8 cellular contexts compared by ENCODE assay signal in the genomic region with DNA sequence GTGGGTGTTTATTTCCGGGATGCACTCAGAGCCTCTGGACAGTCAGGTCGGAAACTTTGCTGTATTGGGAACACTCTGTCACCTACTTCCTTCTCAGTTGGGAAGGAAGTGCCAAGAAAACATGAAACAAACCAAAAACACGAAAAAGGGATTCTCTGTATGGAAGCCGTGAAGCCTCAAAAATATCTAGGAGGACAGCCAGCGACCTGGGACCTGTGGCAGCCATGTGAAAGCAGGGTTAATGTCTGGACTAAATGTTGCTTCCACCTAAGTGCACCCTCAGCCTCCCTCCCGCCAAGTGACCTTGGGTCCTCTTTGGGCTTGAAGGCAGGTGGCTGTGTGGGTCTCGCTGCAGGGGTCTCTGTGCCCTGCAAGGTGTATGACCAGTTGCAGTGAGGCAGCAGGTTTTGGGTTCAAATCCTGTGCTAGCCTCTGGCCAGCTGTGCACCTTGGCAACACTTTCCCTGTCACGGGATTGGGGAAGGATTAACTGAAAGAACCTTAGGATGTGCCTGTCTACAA. TPM values are rescaled to one million over a fixed set of nuclear protein-coding genes. Genes with fewer than 3 reads are reported as not detected.
A peak's percentile ranks its signal among the peaks of the same experiment; 100 is the strongest.
DNase-seq lines count a peak whose midpoint lies in the region; ATAC-seq, FAIRE-seq and TF ChIP-seq lines count a peak whose summit lies in the region.

No MANE protein-coding gene starts in this region.

- DNase-seq in cardiac muscle cell (ENCODE audit: low read depth in 1 of 2, low spot score in 1 of 2), result no peak
- DNase-seq in Right ventricle myocardium superior, result no peak
- DNase-seq in astrocyte of the hippocampus (ENCODE audit: low read depth, low spot score), result peak; percentile 43
- DNase-seq in HepG2 (ENCODE audit: low spot score), result no peak
- DNase-seq in thyroid gland, result no peak
- DNase-seq in HEK293T (ENCODE audit: extremely low spot score), result no peak

- TF ChIP-seq EP300 in HepG2 (IDR thresholded peaks at IDR 0.05; ENCODE audit: low read depth in 2 of 2, low read length in 2 of 2), result no peak; a peak in 1 of 4 replicates
- TF ChIP-seq EP300 in HepG2 (CRISPR knock-in tag; IDR thresholded peaks at IDR 0.05; ENCODE audit: borderline replicate concordance), result no peak; the same call in 1 of the 2 replicates

- TF ChIP-seq CTCF in cardiac muscle cell (IDR thresholded peaks at IDR 0.05; ENCODE audit: low read depth, low read length) (no peak), HepG2 (CRISPR knock-in tag; IDR thresholded peaks at IDR 0.05) (no peak), thyroid gland (IDR thresholded peaks at IDR 0.05) (no peak)

- POLR2A ChIA-PET in HepG2 (lab: Yijun Ruan, JAX), result interaction anchor here (1.0 to 2.0 kb wide), 12 partner anchors 8 to 82 kb away, joined by 3 to 15 read pairs (median 4); a partner anchor contains a TSS
- POLR2A ChIA-PET in HEK293T (lab: Yijun Ruan, JAX), result interaction anchor here (0.6 to 1.0 kb wide), 2 partner anchors 11 to 61 kb away, joined by 3 to 4 read pairs; a partner anchor contains a TSS

- H3K27me3 ChIP-seq in cardiac muscle cell (no peaks in the 10 kb centered on the region), HepG2 (ENCODE audit: control insufficient read depth in 1 of 2, insufficient read depth in 2 of 2, low read length in 2 of 2) (no peaks in the 10 kb centered on the region; a peak in 1 of 5 replicates), thyroid gland (no peaks in the 10 kb centered on the region)

- peaks cover 4% of the 10 kb centered on the region for H3K4me1 ChIP-seq in cardiac muscle cell (ENCODE audit: low read depth)
- peaks cover 50% of the 10 kb centered on the region for H3K4me1 ChIP-seq in HepG2 (ENCODE audit: insufficient read depth, low read length)
- H3K4me1 ChIP-seq in thyroid gland, result peaks cover 0 to 6% of the 10 kb centered on the region in 2 donors

- intact Hi-C loops in Right ventricle myocardium superior (cut with DNase I), result no loop called here
- intact Hi-C loops in HepG2 (cut with micrococcal nuclease; ENCODE audit: unreplicated experiment), result loop anchor here (2.0 kb wide), 1 partner anchor 61 kb away; a partner anchor contains a TSS
- intact Hi-C loops in thyroid gland (cut with DNase I), result no loop called here

- H3K27ac ChIP-seq in cardiac muscle cell, result peak overlapping the region; percentile 84
- H3K27ac ChIP-seq in HepG2 (ENCODE audit: extremely low read length, insufficient read depth, low read length), result peak overlapping the region; percentile 91
- peak overlapping the region; percentile 88 to 93 (median 93) for H3K27ac ChIP-seq in thyroid gland

- TF ChIP-seq POLR2A in HepG2 (IDR thresholded peaks at IDR 0.05; ENCODE audit: insufficient read depth in 1 of 2, low read depth in 2 of 2, low read length in 2 of 2), result no peak; a peak in 2 of 4 replicates
- TF ChIP-seq POLR2A in thyroid gland (IDR thresholded peaks at IDR 0.05), result no peak

- TSS peak; percentile 85 for BruUV-seq in HepG2 (replicated peaks; lab: Mats Ljungman, UMichigan)

- no peaks in the 10 kb centered on the region for H3K36me3 ChIP-seq in cardiac muscle cell
- no peaks in the 10 kb centered on the region; a peak in 1 of 5 replicates for H3K36me3 ChIP-seq in HepG2 (replicated peaks in 1 of 2; ENCODE audit: control insufficient read depth in 1 of 2, insufficient read depth in 2 of 2, low read length in 2 of 2)
- H3K36me3 ChIP-seq in thyroid gland, result no peaks in the 10 kb centered on the region

- H4K20me1 ChIP-seq in HepG2 (ENCODE audit: insufficient read depth, low read length), result peaks cover 4% of the 10 kb centered on the region; the same call in 1 of the 2 replicates

- H3K79me2 ChIP-seq in HepG2 (ENCODE audit: insufficient read depth, low read length), result peaks cover 25% of the 10 kb centered on the region

- in situ Hi-C loops in HepG2 (cut with HindIII; ENCODE audit: extremely low pct_ligation_motif_present, low pct_unique_long_range_greater_than_20kb), result loop anchor here (5.0 kb wide), 1 partner anchor 60 kb away; a partner anchor contains a TSS

- CTCF ChIA-PET in HepG2 (lab: Yijun Ruan, JAX; ENCODE audit: low intra/inter-chr PET ratio, low total read pairs) (no interaction called here), HEK293T (lab: Yijun Ruan, JAX) (no interaction called here)

- peak overlapping the region; percentile 98 for H3K9ac ChIP-seq in HepG2 (ENCODE audit: insufficient read depth, low read depth, low read length)

- ATAC-seq in Right ventricle myocardium superior (ENCODE audit: poor library complexity) (no peak), HepG2 (peak; percentile 3; the same call in 2 of the 3 replicates), HG03520 (IDR thresholded peaks at IDR 0.05; ENCODE audit: unreplicated experiment) (no peak), GM18868 (IDR thresholded peaks at IDR 0.05; ENCODE audit: unreplicated experiment) (no peak)

- WGBS in HepG2 (ENCODE audit: low lambda C conversion rate), result 13% methylated on average over 8 of the region's 8 CpGs
- WGBS in thyroid gland, 2 donors, result 17 to 26% methylated on average over 8 of the region's 8 CpGs

- peak; percentile 28 for FAIRE-seq in HepG2 (lab: Jason Lieb, UNC)

- TF ChIP-seq RAD21 in HepG2 (CRISPR knock-in tag; IDR thresholded peaks at IDR 0.05), result no peak

- peak overlapping the region; percentile 89 for H3K4me2 ChIP-seq in HepG2 (ENCODE audit: low read depth, low read length)

- H3K9me3 ChIP-seq in cardiac muscle cell (ENCODE audit: low read depth) (no peaks in the 10 kb centered on the region), HepG2 (ENCODE audit: low read length) (no peaks in the 10 kb centered on the region), thyroid gland (no peaks in the 10 kb centered on the region)

- peak overlapping the region; percentile 65 for H3K4me3 ChIP-seq in cardiac muscle cell
- H3K4me3 ChIP-seq in HepG2 (replicated peaks in 1 of 3; ENCODE audit: insufficient read depth in 1 of 3, low read depth in 2 of 3, low read length in 3 of 3), result peak overlapping the region; percentile 78 to 97 (median 96)
- peak overlapping the region; percentile 81 to 89 (median 83) for H3K4me3 ChIP-seq in thyroid gland (replicated peaks in 1 of 3)

- no peak overlapping the region for H2AFZ ChIP-seq in HepG2 (ENCODE audit: low read length)

RNA-seq across cellular contexts. Expression of a gene that starts 0.8 kb away (rescaled TPM):
- total RNA-seq in cardiac muscle cell (34.7 and 40.9 TPM in 2 replicates), Right ventricle myocardium superior (35.7 TPM), HepG2 (2016; rRNA removed; fragmentation: Illumina TruSeq; extraction: Trizol) (36.6 and 44.4 TPM in 2 replicates), thyroid gland (10 to 100 TPM; 30.4 to 52.3 (median 39.0) TPM)
- polyA plus RNA-seq in cardiac muscle cell (15.0 and 19.8 TPM in 2 replicates), HepG2 (2011; rRNA removed) (27.3 and 27.8 TPM in 2 replicates)
- 4.7 and 5.3 TPM in 2 replicates for total RNA-seq in HepG2 (2016; cell fraction: cytosol; rRNA removed; fragmentation: Illumina TruSeq; extraction: Trizol; ENCODE audit: low read depth)
- total RNA-seq in HepG2 (2016; cell fraction: insoluble cytoplasmic fraction; rRNA removed; fragmentation: Illumina TruSeq; extraction: Trizol), result 37.6 and 37.9 TPM in 2 replicates
- 17.4 and 17.9 TPM in 2 replicates for total RNA-seq in HepG2 (2016; cell fraction: membrane; rRNA removed; fragmentation: Illumina TruSeq; extraction: Trizol)
- 23.6 and 27.3 TPM in 2 replicates for total RNA-seq in HepG2 (2016; cell fraction: nucleus; rRNA removed; fragmentation: Illumina TruSeq; extraction: Trizol)
- polyA plus RNA-seq in HepG2 (2011; cell fraction: cytosol; rRNA removed), result 15.7 and 16.8 TPM in 2 replicates
- polyA plus RNA-seq in HepG2 (2011; cell fraction: nucleus; rRNA removed), result 36.4 and 42.5 TPM in 2 replicates
- 18.3 and 22.8 TPM in 2 replicates for polyA plus RNA-seq in HepG2 (2012)
- 2.6 TPM in 2 replicates for polyA plus RNA-seq in HepG2 (2016; cell fraction: cytosol; fragmentation: Illumina TruSeq; extraction: Trizol; ENCODE audit: low read depth)
- polyA plus RNA-seq in HepG2 (2016; cell fraction: insoluble cytoplasmic fraction; fragmentation: Illumina TruSeq; extraction: Trizol; ENCODE audit: low read depth), result 25.4 and 30.9 TPM in 2 replicates
- polyA plus RNA-seq in HepG2 (2016; cell fraction: membrane; fragmentation: Illumina TruSeq; extraction: Trizol; ENCODE audit: low read depth), result 6.2 and 7.0 TPM in 2 replicates
- 35.3 and 39.8 TPM in 2 replicates for polyA plus RNA-seq in HepG2 (2016; cell fraction: nucleus; fragmentation: Illumina TruSeq; extraction: Trizol; ENCODE audit: insufficient read depth, low read depth)
- 25.5 and 99.2 TPM in 2 replicates for polyA minus RNA-seq in HepG2 (2011; rRNA and poly(A)+ RNA removed; ENCODE audit: low replicate concordance)
- 36.0 and 39.4 TPM in 2 replicates for polyA minus RNA-seq in HepG2 (2011; cell fraction: cytosol; rRNA and poly(A)+ RNA removed)
- polyA minus RNA-seq in HepG2 (2011; cell fraction: nucleus; rRNA and poly(A)+ RNA removed), result 27.7 and 33.1 TPM in 2 replicates

RNA-seq across cellular contexts. Expression of a gene that starts 27.1 kb away (rescaled TPM):
- 7.6 and 15.5 TPM in 2 replicates for total RNA-seq in cardiac muscle cell
- polyA plus RNA-seq in cardiac muscle cell, result 4.7 and 22.9 TPM in 2 replicates
- 11.0 TPM for total RNA-seq in Right ventricle myocardium superior
- 23.2 and 23.7 TPM in 2 replicates for total RNA-seq in HepG2 (2016; rRNA removed; fragmentation: Illumina TruSeq; extraction: Trizol)
- 6.5 and 6.6 TPM in 2 replicates for total RNA-seq in HepG2 (2016; cell fraction: cytosol; rRNA removed; fragmentation: Illumina TruSeq; extraction: Trizol; ENCODE audit: low read depth)
- total RNA-seq in HepG2 (2016; cell fraction: insoluble cytoplasmic fraction; rRNA removed; fragmentation: Illumina TruSeq; extraction: Trizol), result 20.8 and 26.3 TPM in 2 replicates
- total RNA-seq in HepG2 (2016; cell fraction: membrane; rRNA removed; fragmentation: Illumina TruSeq; extraction: Trizol), result 15.6 and 19.4 TPM in 2 replicates
- 14.1 and 15.3 TPM in 2 replicates for total RNA-seq in HepG2 (2016; cell fraction: nucleus; rRNA removed; fragmentation: Illumina TruSeq; extraction: Trizol)
- 7.9 and 9.1 TPM in 2 replicates for polyA plus RNA-seq in HepG2 (2011; rRNA removed)
- polyA plus RNA-seq in HepG2 (2011; cell fraction: cytosol; rRNA removed), result 6.7 and 9.3 TPM in 2 replicates
- 13.1 and 17.4 TPM in 2 replicates for polyA plus RNA-seq in HepG2 (2011; cell fraction: nucleus; rRNA removed)
- polyA plus RNA-seq in HepG2 (2012), result 6.2 and 7.2 TPM in 2 replicates
- 6.5 and 8.5 TPM in 2 replicates for polyA plus RNA-seq in HepG2 (2016; cell fraction: cytosol; fragmentation: Illumina TruSeq; extraction: Trizol; ENCODE audit: low read depth)
- 20.4 and 21.3 TPM in 2 replicates for polyA plus RNA-seq in HepG2 (2016; cell fraction: insoluble cytoplasmic fraction; fragmentation: Illumina TruSeq; extraction: Trizol; ENCODE audit: low read depth)
- polyA plus RNA-seq in HepG2 (2016; cell fraction: membrane; fragmentation: Illumina TruSeq; extraction: Trizol; ENCODE audit: low read depth), result 13.2 and 17.0 TPM in 2 replicates
- polyA plus RNA-seq in HepG2 (2016; cell fraction: nucleus; fragmentation: Illumina TruSeq; extraction: Trizol; ENCODE audit: insufficient read depth, low read depth), result 18.0 and 19.1 TPM in 2 replicates
- 15.2 and 46.1 TPM in 2 replicates for polyA minus RNA-seq in HepG2 (2011; rRNA and poly(A)+ RNA removed; ENCODE audit: low replicate concordance)
- 8.3 and 11.6 TPM in 2 replicates for polyA minus RNA-seq in HepG2 (2011; cell fraction: cytosol; rRNA and poly(A)+ RNA removed)
- polyA minus RNA-seq in HepG2 (2011; cell fraction: nucleus; rRNA and poly(A)+ RNA removed), result 23.7 and 26.3 TPM in 2 replicates
- 10 to 100 TPM; 16.0 to 46.3 (median 35.0) TPM for total RNA-seq in thyroid gland

RNA-seq across cellular contexts. Expression of a gene that starts 41.7 kb away (rescaled TPM):
- total RNA-seq in cardiac muscle cell (29.2 and 33.4 TPM in 2 replicates), Right ventricle myocardium superior (15.9 TPM), HepG2 (2016; rRNA removed; fragmentation: Illumina TruSeq; extraction: Trizol) (123 and 127 TPM in 2 replicates), thyroid gland (10 to 100 TPM; 52.3 to 63.4 (median 61.4) TPM)
- polyA plus RNA-seq in cardiac muscle cell (21.0 and 24.1 TPM in 2 replicates), HepG2 (2011; rRNA removed) (31.2 and 39.2 TPM in 2 replicates)
- total RNA-seq in HepG2 (2016; cell fraction: cytosol; rRNA removed; fragmentation: Illumina TruSeq; extraction: Trizol; ENCODE audit: low read depth), result 91.5 and 107 TPM in 2 replicates
- total RNA-seq in HepG2 (2016; cell fraction: insoluble cytoplasmic fraction; rRNA removed; fragmentation: Illumina TruSeq; extraction: Trizol), result 126 TPM in 2 replicates
- 107 and 121 TPM in 2 replicates for total RNA-seq in HepG2 (2016; cell fraction: membrane; rRNA removed; fragmentation: Illumina TruSeq; extraction: Trizol)
- 89.8 and 90.2 TPM in 2 replicates for total RNA-seq in HepG2 (2016; cell fraction: nucleus; rRNA removed; fragmentation: Illumina TruSeq; extraction: Trizol)
- polyA plus RNA-seq in HepG2 (2011; cell fraction: cytosol; rRNA removed), result 23.0 and 31.7 TPM in 2 replicates
- 41.6 and 42.6 TPM in 2 replicates for polyA plus RNA-seq in HepG2 (2011; cell fraction: nucleus; rRNA removed)
- polyA plus RNA-seq in HepG2 (2012), result 57.3 and 61.8 TPM in 2 replicates
- polyA plus RNA-seq in HepG2 (2016; cell fraction: cytosol; fragmentation: Illumina TruSeq; extraction: Trizol; ENCODE audit: low read depth), result 37.8 and 43.1 TPM in 2 replicates
- 105 and 120 TPM in 2 replicates for polyA plus RNA-seq in HepG2 (2016; cell fraction: insoluble cytoplasmic fraction; fragmentation: Illumina TruSeq; extraction: Trizol; ENCODE audit: low read depth)
- 70.7 and 71.1 TPM in 2 replicates for polyA plus RNA-seq in HepG2 (2016; cell fraction: membrane; fragmentation: Illumina TruSeq; extraction: Trizol; ENCODE audit: low read depth)
- polyA plus RNA-seq in HepG2 (2016; cell fraction: nucleus; fragmentation: Illumina TruSeq; extraction: Trizol; ENCODE audit: insufficient read depth, low read depth), result 77.9 and 84.3 TPM in 2 replicates
- 24.2 and 40.6 TPM in 2 replicates for polyA minus RNA-seq in HepG2 (2011; rRNA and poly(A)+ RNA removed; ENCODE audit: low replicate concordance)
- 23.3 and 28.9 TPM in 2 replicates for polyA minus RNA-seq in HepG2 (2011; cell fraction: cytosol; rRNA and poly(A)+ RNA removed)
- 83.4 and 101 TPM in 2 replicates for polyA minus RNA-seq in HepG2 (2011; cell fraction: nucleus; rRNA and poly(A)+ RNA removed)

RNA-seq across cellular contexts. Expression of a gene that starts 51.4 kb away (rescaled TPM):
- total RNA-seq in cardiac muscle cell, result 16.9 and 59.9 TPM in 2 replicates
- polyA plus RNA-seq in cardiac muscle cell, result 9.7 and 31.7 TPM in 2 replicates
- total RNA-seq in Right ventricle myocardium superior, result 5.7 TPM
- 14.5 and 19.3 TPM in 2 replicates for total RNA-seq in HepG2 (2016; rRNA removed; fragmentation: Illumina TruSeq; extraction: Trizol)
- total RNA-seq in HepG2 (2016; cell fraction: cytosol; rRNA removed; fragmentation: Illumina TruSeq; extraction: Trizol; ENCODE audit: low read depth), result 5.8 and 5.9 TPM in 2 replicates
- total RNA-seq in HepG2 (2016; cell fraction: insoluble cytoplasmic fraction; rRNA removed; fragmentation: Illumina TruSeq; extraction: Trizol), result 15.3 and 18.9 TPM in 2 replicates
- 18.7 and 19.9 TPM in 2 replicates for total RNA-seq in HepG2 (2016; cell fraction: membrane; rRNA removed; fragmentation: Illumina TruSeq; extraction: Trizol)
- total RNA-seq in HepG2 (2016; cell fraction: nucleus; rRNA removed; fragmentation: Illumina TruSeq; extraction: Trizol), result 13.9 and 16.9 TPM in 2 replicates
- polyA plus RNA-seq in HepG2 (2011; rRNA removed), result 14.3 and 19.4 TPM in 2 replicates
- polyA plus RNA-seq in HepG2 (2011; cell fraction: cytosol; rRNA removed), result 11.6 and 15.6 TPM in 2 replicates
- 49.0 and 73.9 TPM in 2 replicates for polyA plus RNA-seq in HepG2 (2011; cell fraction: nucleus; rRNA removed)
- 26.0 and 33.6 TPM in 2 replicates for polyA plus RNA-seq in HepG2 (2012)
- polyA plus RNA-seq in HepG2 (2016; cell fraction: cytosol; fragmentation: Illumina TruSeq; extraction: Trizol; ENCODE audit: low read depth), result 10.4 and 11.1 TPM in 2 replicates
- polyA plus RNA-seq in HepG2 (2016; cell fraction: insoluble cytoplasmic fraction; fragmentation: Illumina TruSeq; extraction: Trizol; ENCODE audit: low read depth), result 30.9 and 41.0 TPM in 2 replicates
- polyA plus RNA-seq in HepG2 (2016; cell fraction: membrane; fragmentation: Illumina TruSeq; extraction: Trizol; ENCODE audit: low read depth), result 21.7 and 25.1 TPM in 2 replicates
- polyA plus RNA-seq in HepG2 (2016; cell fraction: nucleus; fragmentation: Illumina TruSeq; extraction: Trizol; ENCODE audit: insufficient read depth, low read depth), result 40.4 and 46.6 TPM in 2 replicates
- 22.5 and 47.0 TPM in 2 replicates for polyA minus RNA-seq in HepG2 (2011; rRNA and poly(A)+ RNA removed; ENCODE audit: low replicate concordance)
- 15.7 and 18.9 TPM in 2 replicates for polyA minus RNA-seq in HepG2 (2011; cell fraction: cytosol; rRNA and poly(A)+ RNA removed)
- polyA minus RNA-seq in HepG2 (2011; cell fraction: nucleus; rRNA and poly(A)+ RNA removed), result 11.1 and 13.0 TPM in 2 replicates
- 10 to 100 TPM; 23.7 to 43.9 (median 27.8) TPM for total RNA-seq in thyroid gland
